Comparison of ENCODE assay signal across 9 cellular contexts in the genomic region with DNA sequence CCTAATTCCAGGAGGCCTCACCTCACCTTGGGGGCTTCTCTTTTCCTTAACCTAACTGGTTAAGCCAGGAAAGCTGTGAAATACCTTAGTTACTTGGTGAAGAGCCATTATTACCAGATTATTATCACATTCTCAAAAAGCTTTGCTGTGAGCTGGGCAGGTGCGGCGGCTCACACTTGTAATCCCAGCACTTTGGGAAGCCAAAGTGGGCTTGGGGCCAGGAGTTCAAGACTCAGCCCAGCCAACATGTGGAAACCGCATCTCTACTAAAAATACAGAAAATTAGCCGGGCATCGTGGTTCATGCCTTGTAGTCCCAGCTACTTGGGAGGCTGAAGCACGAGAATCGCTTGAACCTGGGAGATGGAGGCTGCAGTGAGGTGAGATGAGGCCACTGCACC.
DNase-seq lines count a peak whose midpoint lies in the region; TF ChIP-seq lines count a peak whose summit lies in the region.
"Had no signal": no experiment of that assay in that cellular context is flagged by ENCODE, and none has a peak within 500 bp of the region (broad histone marks: within the 10 kb centered on the region; RNA-seq: fewer than 3 reads in every experiment).

No MANE protein-coding gene starts in this region.

- in situ Hi-C loops in ACHN (cut with HindIII; ENCODE audit: low pct_ligation_motif_present, low pct_unique_long_range_greater_than_20kb, low sequenced_read_pairs), result no loop called here

- TSS peak; percentile 78 for BruUV-seq in MCF 10A (replicated peaks; lab: Mats Ljungman, UMichigan)

- no peak overlapping the region; a peak in 1 of 5 replicates for H3K4me3 Mint-ChIP-seq in H9
- H3K4me3 Mint-ChIP-seq in MCF 10A (ENCODE audit: unreplicated experiment), result no peak overlapping the region

- no peak overlapping the region for H3K56ac ChIP-seq in H9 (ENCODE audit: insufficient read length, low read depth, low read length)

- H3K4me1 Mint-ChIP-seq in H9 (peaks cover 49% of the 10 kb centered on the region in 2 experiments), MCF 10A (ENCODE audit: insufficient read depth, unreplicated experiment) (peaks cover 32% of the 10 kb centered on the region)

- H3K4me2 ChIP-seq in H9 (ENCODE audit: insufficient read depth, insufficient read length, low read length), result no peak overlapping the region

- H3K9me3 Mint-ChIP-seq in H9 (no peaks in the 10 kb centered on the region), MCF 10A (ENCODE audit: unreplicated experiment) (no peaks in the 10 kb centered on the region)

- H3K4ac ChIP-seq in H9 (ENCODE audit: low read depth, low read length), result no peak overlapping the region; the same call in 1 of the 2 replicates

- WGBS in H9 (ENCODE audit: extremely low coverage, insufficient read length, low lambda C conversion rate), result no CpG with 5 or more reads among the region's 7 CpGs

- no peak overlapping the region for H4K8ac ChIP-seq in H9 (replicated peaks; ENCODE audit: insufficient read length, low read depth, low read length)

- DNase-seq in ACHN, result peak; percentile 32
- no peak for DNase-seq in H9
- no peak for DNase-seq in MCF 10A (ENCODE audit: unreplicated experiment)
- peak; percentile 38 for DNase-seq in myocyte (ENCODE audit: low read depth)
- DNase-seq in NK-92 (lab: John Stamatoyannopoulos, UW; ENCODE audit: unreplicated experiment), result no peak
- DNase-seq in mesenteric fat pad (ENCODE audit: low spot score), result no peak
- DNase-seq in hippocampal formation (lab: John Stamatoyannopoulos, UW), result no peak
- no peak for DNase-seq in OCI-M2 (lab: John Stamatoyannopoulos, UW; ENCODE audit: unreplicated experiment)
- DNase-seq: NCI-H2029 treated with DMSO at 0.1 percent for 48 hours had no signal

- H3K23me2 ChIP-seq in H9 (ENCODE audit: insufficient read length, low read depth, low read length, poor library complexity, severe bottlenecking), result no peaks in the 10 kb centered on the region

- H2BK120ac ChIP-seq in H9 (ENCODE audit: low read depth, low read length, poor library complexity, severe bottlenecking), result no peak overlapping the region

- no peak overlapping the region for H2BK20ac ChIP-seq in H9 (ENCODE audit: low read depth, low read length, poor library complexity, severe bottlenecking)

- H4K91ac ChIP-seq in H9 (ENCODE audit: insufficient read length, low read depth, low read length), result no peak overlapping the region

- no peaks in the 10 kb centered on the region for H3K9me3 ChIP-seq in H9 (ENCODE audit: control insufficient read depth, low read depth, low read length)

- no peak overlapping the region for H3K27ac ChIP-seq in H9 (ENCODE audit: insufficient read length, low read depth, low read length)

- H2AFZ ChIP-seq in H9 (ENCODE audit: low read length), result no peak overlapping the region

- H2AK5ac ChIP-seq in H9 (ENCODE audit: insufficient read length, low read length), result no peak overlapping the region

- H3K23ac ChIP-seq in H9 (ENCODE audit: insufficient read length, low read depth, low read length), result no peak overlapping the region

- no peak overlapping the region for H3K18ac ChIP-seq in H9 (ENCODE audit: insufficient read length, low read depth, low read length)

- no peaks in the 10 kb centered on the region for H3K27me3 ChIP-seq in H9 (ENCODE audit: insufficient read depth, low read length)

- no peak overlapping the region for H4K5ac ChIP-seq in H9 (ENCODE audit: insufficient read length, low read depth, low read length)

- intact Hi-C loops in MCF 10A (cut with micrococcal nuclease), result loop anchor here (1.0 to 5.0 kb wide), 2 partner anchors 35 to 77 kb away; no protein-coding TSS in a partner anchor

- H3K14ac ChIP-seq in H9 (ENCODE audit: insufficient read depth, low read length), result no peak overlapping the region

- H3K36me3 Mint-ChIP-seq in H9 (ENCODE audit: insufficient read depth in 1 of 3, low read depth in 3 of 3) (peaks cover 0 to 3% (median 0%) of the 10 kb centered on the region in 3 experiments; a peak in 1 of 7 replicates), MCF 10A (ENCODE audit: insufficient read depth, unreplicated experiment) (no peaks in the 10 kb centered on the region)

- no peak overlapping the region for H3K9ac ChIP-seq in H9 (ENCODE audit: extremely low read depth, insufficient read length, low read length)

- peaks cover 4% of the 10 kb centered on the region; the same call in 1 of the 2 replicates for H3K4me1 ChIP-seq in H9 (ENCODE audit: insufficient read depth, low read length)

- no peak for TF ChIP-seq CTCF in H9 (conservative IDR thresholded peaks at IDR 0.05)
- TF ChIP-seq CTCF in MCF 10A (IDR thresholded peaks at IDR 0.05; ENCODE audit: unreplicated experiment), result no peak

- no peak overlapping the region for H2BK5ac ChIP-seq in H9 (ENCODE audit: insufficient read length, low read length)

- H3K27ac Mint-ChIP-seq in H9 (peak overlapping the region; percentile 92 to 96 (median 96)), MCF 10A (ENCODE audit: low read depth, unreplicated experiment) (peak overlapping the region; percentile 81)

- no peak overlapping the region for H2BK15ac ChIP-seq in H9 (ENCODE audit: low read depth, low read length)

- H2BK12ac ChIP-seq in H9 (ENCODE audit: insufficient read length, low read depth, low read length), result no peak overlapping the region

- no peaks in the 10 kb centered on the region for H3K79me1 ChIP-seq in H9 (ENCODE audit: insufficient read depth, low read depth, low read length, poor library complexity, severe bottlenecking)

- no peak overlapping the region for H3T11ph ChIP-seq in H9 (ENCODE audit: low read length)

- H4K20me1 ChIP-seq in H9 (ENCODE audit: control insufficient read depth, insufficient read depth, insufficient read length), result no peaks in the 10 kb centered on the region

- CTCF ChIA-PET in MCF 10A (lab: Yijun Ruan, JAX), result interaction anchor here (1.0 kb wide), 1 partner anchor 15 kb away, joined by 3 read pairs; no protein-coding TSS in a partner anchor

- H3K79me2 ChIP-seq in H9 (ENCODE audit: insufficient read depth, low read length), result no peaks in the 10 kb centered on the region

- peaks cover 2% of the 10 kb centered on the region for H3K27me3 Mint-ChIP-seq in H9 (ENCODE audit: low read depth)
- H3K27me3 Mint-ChIP-seq in MCF 10A (ENCODE audit: insufficient read depth, unreplicated experiment), result no peaks in the 10 kb centered on the region

- POLR2A ChIA-PET in MCF 10A (lab: Yijun Ruan, JAX), result interaction anchor here (0.6 to 7.5 kb wide), 15 partner anchors 9 to 561 kb away, joined by 3 to 89 read pairs (median 4); partner anchors contain the start of gene KLF6

Comparison
In these comparisons a context has a peak if more than half of its experiments do, and no peak if none do; other contexts are left out.
1. DNase-seq: peak in ACHN (single experiment) and myocyte (single experiment); none in H9 (single experiment), MCF 10A (single experiment), NK-92 (single experiment), mesenteric fat pad (single experiment), hippocampal formation (0 of 2) and OCI-M2 (single experiment).